ENCODE assay signal across 11 cellular contexts in the genomic region with DNA sequence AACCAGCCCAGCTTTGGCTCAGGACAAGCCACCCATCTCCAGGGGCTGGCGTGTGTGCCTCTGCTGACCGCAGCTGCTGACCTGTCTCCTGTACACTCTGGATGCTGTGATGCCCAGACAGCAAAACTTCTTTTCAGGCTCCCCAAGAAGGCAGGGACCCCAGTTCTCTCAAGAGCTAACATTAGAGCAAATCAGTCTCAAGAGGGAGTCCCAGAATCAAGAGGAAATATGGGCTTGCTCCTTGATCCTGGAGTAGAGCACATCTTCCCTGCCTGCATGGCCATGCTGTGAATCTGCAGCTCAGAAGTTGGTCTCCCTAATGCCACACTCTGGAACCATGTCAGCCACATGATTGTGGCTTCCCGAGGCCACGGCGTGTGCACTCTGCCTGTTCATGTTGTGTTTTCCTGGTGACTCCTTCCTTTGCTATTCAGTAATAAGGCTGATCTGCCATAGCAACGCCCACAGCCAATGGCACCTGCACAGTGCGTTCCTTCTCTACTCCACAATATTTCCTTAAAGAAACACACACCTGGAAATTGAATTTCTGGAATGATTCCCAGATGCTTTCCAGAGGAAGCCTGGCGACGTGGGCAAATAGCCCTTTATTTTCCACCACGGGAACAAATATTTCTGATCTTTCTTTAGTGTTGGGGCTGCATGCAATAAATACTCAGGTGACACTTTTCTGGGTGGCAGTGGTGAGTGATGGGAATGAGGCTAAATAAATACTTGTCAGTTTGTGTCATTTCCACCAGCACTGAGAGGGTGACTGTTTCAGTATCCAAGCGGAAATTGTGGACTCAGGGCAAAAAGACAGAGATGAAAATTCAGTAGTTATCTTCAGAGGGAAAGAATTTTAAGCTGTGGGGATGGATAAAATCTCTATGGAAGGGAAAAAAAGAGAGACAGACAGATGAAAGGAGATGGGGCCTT. TPM values are rescaled to one million over a fixed set of nuclear protein-coding genes. Genes with fewer than 3 reads are reported as not detected.
DNase-seq lines count a peak whose midpoint lies in the region; ATAC-seq, FAIRE-seq and TF ChIP-seq lines count a peak whose summit lies in the region.
"Had no signal": no experiment of that assay in that cellular context is flagged by ENCODE, and none has a peak within 500 bp of the region (broad histone marks: within the 10 kb centered on the region; RNA-seq: fewer than 3 reads in every experiment).

No MANE protein-coding gene starts in this region.

- peak overlapping the region; percentile 90 for H3K27ac Mint-ChIP-seq in HFFc6
- H3K27ac Mint-ChIP-seq: activated naive CD8-positive, alpha-beta T cell treated with anti-CD3 and anti-CD28 coated beads, Interleukin-2, amount 10 ng/mL, durations not matched to agents 7 days and 5 days; stimulated activated naive CD8-positive, alpha-beta T cell treated with anti-CD3 and anti-CD28 coated beads, Interleukin-15, Interleukin-2, amounts not matched to agents 100 ng/mL and 50 ng/mL, for 24 hours had no signal

- peaks cover 7% of the 10 kb centered on the region for H3K9me3 Mint-ChIP-seq in HFFc6
- H3K9me3 Mint-ChIP-seq: activated naive CD8-positive, alpha-beta T cell treated with anti-CD3 and anti-CD28 coated beads, Interleukin-2, amount 10 ng/mL, durations not matched to agents 7 days and 5 days; stimulated activated naive CD8-positive, alpha-beta T cell treated with anti-CD3 and anti-CD28 coated beads, Interleukin-15, Interleukin-2, amounts not matched to agents 100 ng/mL and 50 ng/mL, for 24 hours had no signal

- H3K27ac ChIP-seq in fibroblast of lung (ENCODE audit: insufficient read depth, low read length), result no peak overlapping the region

- ATAC-seq in GM21515 (IDR thresholded peaks at IDR 0.05; ENCODE audit: unreplicated experiment), result no peak
- ATAC-seq: activated CD4-positive, CD25-positive, alpha-beta regulatory T cell treated with anti-CD3 and anti-CD28 coated beads, Interleukin-2, amount 50 U/mL, for 24 hours had no signal

- H3K9me3 ChIP-seq in fibroblast of lung (ENCODE audit: control insufficient read depth, insufficient read depth, low read depth, low read length), result no peaks in the 10 kb centered on the region
- no peaks in the 10 kb centered on the region for H3K9me3 ChIP-seq in skeletal muscle satellite cell (replicated peaks; ENCODE audit: low read length)

- peak; percentile 87 for DNase-seq in HFFc6
- peak; percentile 71 for DNase-seq in RCC 7860 (ENCODE audit: low spot score)
- peak; percentile 50 to 92 for DNase-seq in fibroblast of lung (ENCODE audit: low read depth in 2 of 2)
- no peak for DNase-seq in amniotic stem cell (lab: John Stamatoyannopoulos, UW)
- no peak for DNase-seq in nucleus accumbens (lab: John Stamatoyannopoulos, UW)
- DNase-seq: activated naive CD8-positive, alpha-beta T cell treated with anti-CD3 and anti-CD28 coated beads, Interleukin-2, amount 10 ng/mL, durations not matched to agents 7 days and 5 days; NCI-H510A treated with DMSO at 0.1 percent for 48 hours had no signal

- no peak for TF ChIP-seq CTCF in HFFc6 (IDR thresholded peaks at IDR 0.05)
- TF ChIP-seq CTCF in fibroblast of lung (conservative IDR thresholded peaks at IDR 0.05 in 1 of 2, IDR thresholded peaks at IDR 0.05 in 1 of 2; ENCODE audit: low read depth in 1 of 2, low read length in 2 of 2), result no peak

- no peaks in the 10 kb centered on the region for H4K20me1 ChIP-seq in fibroblast of lung (ENCODE audit: control insufficient read depth, extremely low read depth, insufficient read depth, low read length)

- H3K27me3 Mint-ChIP-seq in HFFc6 (ENCODE audit: insufficient read depth), result no peaks in the 10 kb centered on the region
- H3K27me3 Mint-ChIP-seq: activated naive CD8-positive, alpha-beta T cell treated with anti-CD3 and anti-CD28 coated beads, Interleukin-2, amount 10 ng/mL, durations not matched to agents 7 days and 5 days had no signal

- H3K36me3 ChIP-seq in fibroblast of lung (ENCODE audit: control insufficient read depth, insufficient read depth, low read length), result no peaks in the 10 kb centered on the region
- no peaks in the 10 kb centered on the region for H3K36me3 ChIP-seq in skeletal muscle satellite cell (ENCODE audit: insufficient read depth, low read length)

- peaks cover 6% of the 10 kb centered on the region for H3K4me1 ChIP-seq in fibroblast of lung (ENCODE audit: control insufficient read depth, extremely low read depth, insufficient read depth, low read length)
- H3K4me1 ChIP-seq in skeletal muscle satellite cell (ENCODE audit: control insufficient read depth, insufficient read depth, low read length), result peaks cover 15% of the 10 kb centered on the region

- peaks cover 51% of the 10 kb centered on the region for H3K4me1 Mint-ChIP-seq in HFFc6 (ENCODE audit: low read depth)
- H3K4me1 Mint-ChIP-seq: activated naive CD8-positive, alpha-beta T cell treated with anti-CD3 and anti-CD28 coated beads, Interleukin-2, amount 10 ng/mL, durations not matched to agents 7 days and 5 days had no signal

- no peak overlapping the region for H3K4me3 ChIP-seq in fibroblast of lung (replicated peaks in 1 of 4; ENCODE audit: control extremely low read depth in 1 of 4, insufficient read depth in 1 of 4, low read depth in 3 of 4, low read length in 4 of 4)
- no peak overlapping the region for H3K4me3 ChIP-seq in skeletal muscle satellite cell (ENCODE audit: low read length)

- no peaks in the 10 kb centered on the region for H3K79me2 ChIP-seq in fibroblast of lung (ENCODE audit: control insufficient read depth, insufficient read depth, low read length)

- H3K4me2 ChIP-seq in fibroblast of lung (ENCODE audit: extremely low read depth, insufficient read depth, low read length), result no peak overlapping the region
- peak overlapping the region; percentile 0 for H3K4me2 ChIP-seq in skeletal muscle satellite cell (ENCODE audit: low read length)

- no peak overlapping the region for H2AFZ ChIP-seq in fibroblast of lung (ENCODE audit: low read length)

- no peak for FAIRE-seq in RCC 7860 (lab: Jason Lieb, UNC)

- H3K27me3 ChIP-seq in fibroblast of lung (ENCODE audit: control insufficient read depth, insufficient read depth, low read length) (no peaks in the 10 kb centered on the region), skeletal muscle satellite cell (ENCODE audit: control insufficient read depth, insufficient read depth, low read length) (no peaks in the 10 kb centered on the region)

- H3K9ac ChIP-seq in fibroblast of lung (ENCODE audit: insufficient read depth, low read length) (no peak overlapping the region), skeletal muscle satellite cell (ENCODE audit: low read depth, low read length) (no peak overlapping the region)

- H3K36me3 Mint-ChIP-seq in HFFc6 (ENCODE audit: low read depth), result no peaks in the 10 kb centered on the region; the same call in 1 of the 2 replicates
- H3K36me3 Mint-ChIP-seq: activated naive CD8-positive, alpha-beta T cell treated with anti-CD3 and anti-CD28 coated beads, Interleukin-2, amount 10 ng/mL, durations not matched to agents 7 days and 5 days had no signal

- H3K4me3 Mint-ChIP-seq in HFFc6, result peak overlapping the region; percentile 49
- H3K4me3 Mint-ChIP-seq: activated naive CD8-positive, alpha-beta T cell treated with anti-CD3 and anti-CD28 coated beads, Interleukin-2, amount 10 ng/mL, durations not matched to agents 7 days and 5 days; stimulated activated naive CD8-positive, alpha-beta T cell treated with anti-CD3 and anti-CD28 coated beads, Interleukin-15, Interleukin-2, amounts not matched to agents 100 ng/mL and 50 ng/mL, for 24 hours had no signal

RNA-seq across cellular contexts. Expression of a gene that starts 21.9 kb away (rescaled TPM):
- 10 to 100 TPM; 32.7 to 39.1 (median 36.4) TPM for total RNA-seq in HFFc6 (2021; fragmentation: NEBNext Ultra II Directional; extraction: Animal tissue kit (Norgen Biotek cat#: 25700))
- 58.0 and 95.5 TPM in 2 replicates for total RNA-seq in fibroblast of lung
- polyA plus RNA-seq in fibroblast of lung, result 36.6 and 43.1 TPM in 2 replicates
- polyA plus RNA-seq in fibroblast of lung (2012), result 47.2 and 71.9 TPM in 2 replicates
- 88.2 and 129 TPM in 2 replicates for polyA minus RNA-seq in fibroblast of lung (ENCODE audit: low replicate concordance)
- 13.9 and 19.7 TPM in 2 replicates for total RNA-seq in skeletal muscle satellite cell (2012; rRNA removed)
- total RNA-seq: activated naive CD8-positive, alpha-beta T cell treated with anti-CD3 and anti-CD28 coated beads, Interleukin-2, amount 10 ng/mL, durations not matched to agents 7 days and 5 days had no signal

Comparison
In these comparisons a context has a peak if more than half of its experiments do, and no peak if none do; other contexts are left out.
1. DNase-seq: peak in HFFc6 (single experiment), RCC 7860 (single experiment) and fibroblast of lung (2 of 2); none in amniotic stem cell (single experiment) and nucleus accumbens (0 of 56).